8 cellular contexts compared by ENCODE assay signal in the genomic region with DNA sequence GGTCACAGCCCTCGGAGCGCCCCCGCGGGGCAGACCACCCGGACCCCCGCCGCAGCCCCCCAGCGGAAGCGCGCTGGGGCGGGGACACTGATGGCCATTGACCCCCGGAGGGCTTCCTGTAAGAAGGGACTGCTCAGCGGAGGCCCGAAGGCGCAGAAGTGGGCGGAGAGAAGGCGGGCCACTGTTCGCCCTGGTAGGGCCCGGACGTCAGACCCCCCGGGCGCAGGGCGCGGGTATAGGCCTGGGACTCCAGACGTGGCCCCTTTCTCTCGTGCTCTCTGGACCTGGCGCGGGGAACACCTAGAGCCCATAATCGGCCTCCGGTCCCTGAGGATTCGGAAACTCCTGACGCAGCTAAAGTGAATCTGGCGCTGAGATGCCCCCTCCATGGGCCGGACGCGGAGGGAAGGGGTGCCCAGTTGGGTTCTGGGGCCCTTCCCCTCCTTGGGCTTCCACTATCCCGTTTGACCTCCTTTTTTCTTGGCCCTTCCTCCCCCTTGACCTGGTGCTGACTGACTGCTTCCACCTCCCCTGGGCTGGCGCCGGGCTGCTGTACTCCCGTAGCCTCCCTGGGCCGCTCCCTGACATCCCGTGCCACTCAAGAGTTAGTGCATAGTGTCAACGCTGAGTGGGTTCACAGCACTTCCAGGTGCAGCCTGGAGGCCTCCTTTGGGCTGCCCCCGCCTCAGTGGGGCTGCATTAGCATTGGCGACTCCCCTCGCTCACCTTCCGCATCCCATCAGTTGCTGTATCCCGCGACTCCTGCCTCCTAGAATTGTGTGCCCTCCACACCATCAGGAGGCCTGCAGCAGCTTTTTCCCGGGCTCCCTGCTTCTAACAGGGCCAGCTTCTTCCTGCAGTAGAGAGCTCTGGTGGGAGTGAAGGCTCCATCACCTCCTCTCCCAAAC. TPM values are rescaled to one million over a fixed set of nuclear protein-coding genes. Genes with fewer than 3 reads are reported as not detected.
DNase-seq lines count a peak whose midpoint lies in the region; ATAC-seq and TF ChIP-seq lines count a peak whose summit lies in the region.

No MANE protein-coding gene starts in this region.

- no peak overlapping the region for H3K14ac ChIP-seq in trophoblast cell (ENCODE audit: low read length)

- peaks cover 9% of the 10 kb centered on the region for H3K79me1 ChIP-seq in trophoblast cell (ENCODE audit: low read length)

- H3K4me1 ChIP-seq in OCI-LY3 (ENCODE audit: low read length), result peaks cover 12% of the 10 kb centered on the region
- peaks cover 6 to 10% of the 10 kb centered on the region in 2 experiments for H3K4me1 ChIP-seq in trophoblast cell (ENCODE audit: control insufficient read depth in 1 of 2, insufficient read depth in 2 of 2, low read length in 2 of 2)

- H3K4ac ChIP-seq in trophoblast cell (ENCODE audit: low read depth, low read length), result no peak overlapping the region

- intact Hi-C loops in head of caudate nucleus (cut with DNase I), result no loop called here

- H3K27ac ChIP-seq in OCI-LY3 (ENCODE audit: low read length), result no peak overlapping the region
- no peak overlapping the region for H3K27ac ChIP-seq in trophoblast cell (ENCODE audit: low read depth, low read length)

- peak; percentile 84 for DNase-seq in activated effector memory CD4-positive, alpha-beta T cell treated with anti-CD3 and anti-CD28 coated beads, Interleukin-2, amount 50 U/mL, for 16 hours
- no peak for DNase-seq in activated effector memory CD4-positive, alpha-beta T cell treated with Interleukin-2 at 50 U/mL for 16 hours
- DNase-seq in activated gamma-delta T cell treated with anti-CD3 and anti-CD28 coated beads, Interleukin-2, amount 50 U/mL, for 16 hours (ENCODE audit: low read depth), result peak; percentile 34
- DNase-seq in head of caudate nucleus (peak in 28 of 42 donors; percentile 17 to 65 (median 44)), trophoblast cell (peak; percentile 50 to 73), H4 (ENCODE audit: low spot score) (no peak)

- H2BK120ac ChIP-seq in trophoblast cell (ENCODE audit: insufficient read depth, low read length, poor library complexity), result peak overlapping the region; percentile 21

- peak overlapping the region; percentile 72 for H3K4me2 ChIP-seq in OCI-LY3 (ENCODE audit: low read length)
- H3K4me2 ChIP-seq in trophoblast cell (ENCODE audit: low read length), result peak overlapping the region; percentile 87

- H2AFZ ChIP-seq in OCI-LY3 (ENCODE audit: low read depth, low read length), result peak overlapping the region; percentile 51
- H2AFZ ChIP-seq in trophoblast cell (ENCODE audit: insufficient read depth, low read length, poor library complexity), result peak overlapping the region; percentile 75

- peak overlapping the region; percentile 71 for H4K8ac ChIP-seq in trophoblast cell (ENCODE audit: low read depth, low read length)

- H2BK12ac ChIP-seq in trophoblast cell (ENCODE audit: low read length), result no peak overlapping the region

- H3K9ac ChIP-seq in OCI-LY3 (ENCODE audit: low read length) (peak overlapping the region; percentile 74), trophoblast cell (ENCODE audit: low read length) (no peak overlapping the region)

- no peak overlapping the region for H3K18ac ChIP-seq in trophoblast cell (ENCODE audit: low read length)

- no CpG with 5 or more reads among the region's 50 CpGs for WGBS in trophoblast cell (ENCODE audit: extremely low coverage, insufficient coverage, insufficient read length)

- H4K91ac ChIP-seq in trophoblast cell (ENCODE audit: low read depth, low read length), result peak overlapping the region; percentile 64

- H3K79me2 ChIP-seq in OCI-LY3 (ENCODE audit: low read length) (peaks cover 17% of the 10 kb centered on the region), trophoblast cell (ENCODE audit: control insufficient read depth, insufficient read depth, low read length, poor library complexity) (no peaks in the 10 kb centered on the region)

- no peaks in the 10 kb centered on the region for H3K36me3 ChIP-seq in OCI-LY3 (replicated peaks; ENCODE audit: low read depth, low read length)
- no peaks in the 10 kb centered on the region for H3K36me3 ChIP-seq in trophoblast cell (ENCODE audit: control insufficient read depth in 1 of 2, insufficient read depth in 2 of 2, low read length in 2 of 2)

- H3K27me3 ChIP-seq in OCI-LY3 (ENCODE audit: low read depth, low read length) (no peaks in the 10 kb centered on the region), trophoblast cell (ENCODE audit: insufficient read depth, low read length) (no peaks in the 10 kb centered on the region)

- peak; percentile 37 for ATAC-seq in HG03025 (IDR thresholded peaks at IDR 0.05; ENCODE audit: low FRiP score, unreplicated experiment)

- no peak overlapping the region for H2BK5ac ChIP-seq in trophoblast cell (ENCODE audit: low read depth, low read length, poor library complexity)

- no peak overlapping the region for H2AK5ac ChIP-seq in trophoblast cell (ENCODE audit: low read length)

- no peaks in the 10 kb centered on the region for H4K20me1 ChIP-seq in OCI-LY3 (ENCODE audit: insufficient read depth, low read length)

- no peaks in the 10 kb centered on the region for H3K9me3 ChIP-seq in OCI-LY3 (ENCODE audit: insufficient read depth, low read length)
- H3K9me3 ChIP-seq in trophoblast cell (ENCODE audit: insufficient read depth, low read depth, low read length), result no peaks in the 10 kb centered on the region

- H3K4me3 ChIP-seq in OCI-LY3 (ENCODE audit: low read length) (peak overlapping the region; percentile 97), trophoblast cell (ENCODE audit: low read depth, low read length) (peak overlapping the region; percentile 81)

- H4K12ac ChIP-seq in trophoblast cell (ENCODE audit: low read depth, low read length), result peak overlapping the region; percentile 48

- H3K23ac ChIP-seq in trophoblast cell (ENCODE audit: low read length), result no peak overlapping the region

- no peak for TF ChIP-seq CTCF in OCI-LY3 (IDR thresholded peaks at IDR 0.05; ENCODE audit: low read depth, low read length)

RNA-seq across cellular contexts. Expression of a gene that starts 0.7 kb away (rescaled TPM):
- 3.6 and 4.3 TPM in 2 replicates for polyA plus RNA-seq in trophoblast cell (2013)
- 1.2 TPM in 1 of 2 replicates, not detected in the other for total RNA-seq in H4 (2014; rRNA removed; shearing (Covaris generic))

RNA-seq across cellular contexts. Expression of a gene that starts 44.5 kb away (rescaled TPM):
- 0.61 and 0.78 TPM in 2 replicates for polyA plus RNA-seq in trophoblast cell (2013)
- total RNA-seq in H4 (2014; rRNA removed; shearing (Covaris generic)), result 13.0 and 15.8 TPM in 2 replicates

Comparison
In these comparisons a context has a peak if more than half of its experiments do, and no peak if none do; other contexts are left out.
1. DNase-seq: peak in activated effector memory CD4-positive, alpha-beta T cell treated with anti-CD3 and anti-CD28 coated beads, Interleukin-2, amount 50 U/mL, for 16 hours (single experiment), activated gamma-delta T cell treated with anti-CD3 and anti-CD28 coated beads, Interleukin-2, amount 50 U/mL, for 16 hours (single experiment), head of caudate nucleus (28 of 42) and trophoblast cell (2 of 2); none in activated effector memory CD4-positive, alpha-beta T cell treated with Interleukin-2 at 50 U/mL for 16 hours (single experiment) and H4 (single experiment).